8 cellular contexts compared by ENCODE assay signal in genomic region chr15:67542462-67543347, GRCh38. TPM values are rescaled to one million over a fixed set of nuclear protein-coding genes. Genes with fewer than 3 reads are reported as not detected.
DNase-seq lines count a peak whose midpoint lies in the region; ATAC-seq and FAIRE-seq lines count a peak whose summit lies in the region.

Gene MAP2K5 (plus strand): TSS chr15:67542703. CDS start chr15:67543336, 633 bp downstream.

- H3K36me3 ChIP-seq in HUES48 (ENCODE audit: control insufficient read depth, insufficient read depth, low read length): 0 out of 2 replicates have a peak, but pooled peaks cover 11% of the 10 kb centered on the region
- peaks cover 0 to 5% (median 0%) of the 10 kb centered on the region in 3 experiments for H3K36me3 ChIP-seq in naive thymus-derived CD4-positive, alpha-beta T cell (ENCODE audit: control insufficient read depth in 2 of 3, insufficient read depth in 3 of 3, low read length in 3 of 3)

- peak within 1 kb of the TSS; percentile 92 to 98 (median 98) for H3K4me3 Mint-ChIP-seq in naive thymus-derived CD4-positive, alpha-beta T cell
- peak within 1 kb of the TSS; percentile 87 for H3K4me3 Mint-ChIP-seq in stimulated activated effector memory CD8-positive, alpha-beta T cell treated with anti-CD3 and anti-CD28 coated beads, Interleukin-12 subunit alpha, Interleukin-12 subunit beta, amount 100 ng/mL, for 72 hours

- peak within 1 kb of the TSS; percentile 89 for H3K4me3 ChIP-seq in HUES48 (ENCODE audit: low read depth, low read length)
- H3K4me3 ChIP-seq in naive thymus-derived CD4-positive, alpha-beta T cell (ENCODE audit: low read length): peak within 1 kb of the TSS; percentile 90

- H3K27me3 ChIP-seq in HUES48 (ENCODE audit: control insufficient read depth, insufficient read depth, low read length): no peaks in the 10 kb centered on the region
- no peaks in the 10 kb centered on the region for H3K27me3 ChIP-seq in naive thymus-derived CD4-positive, alpha-beta T cell (ENCODE audit: control insufficient read depth in 2 of 2, insufficient read depth in 2 of 2, low read length in 2 of 2)

- intact Hi-C loops in naive thymus-derived CD4-positive, alpha-beta T cell (cut with micrococcal nuclease): loop anchor here (1.0 to 10.0 kb wide), 11 partner anchors 21 to 1620 kb away; partner anchors contain the start of genes FEM1B (in 2 of the 2), RNU6-1 (in 2 of the 2), AAGAB (in 1 of the 2) and C15orf61 (in 1 of the 2)

- H3K36me3 Mint-ChIP-seq in naive thymus-derived CD4-positive, alpha-beta T cell: peaks cover 0 to 15% (median 4%) of the 10 kb centered on the region in 5 donors
- H3K36me3 Mint-ChIP-seq in stimulated activated effector memory CD8-positive, alpha-beta T cell treated with anti-CD3 and anti-CD28 coated beads, Interleukin-12 subunit alpha, Interleukin-12 subunit beta, amount 100 ng/mL, for 72 hours: peaks cover 20% of the 10 kb centered on the region

- no peaks in the 10 kb centered on the region for H3K27me3 Mint-ChIP-seq in naive thymus-derived CD4-positive, alpha-beta T cell

- CTCF ChIA-PET in naive thymus-derived CD4-positive, alpha-beta T cell (lab: Charles Lee): interaction anchor here (0.6 to 0.9 kb wide), 3 partner anchors 22 to 404 kb away, joined by 3 read pairs; no protein-coding TSS in a partner anchor

- no peaks in the 10 kb centered on the region for H3K9me3 Mint-ChIP-seq in naive thymus-derived CD4-positive, alpha-beta T cell
- no peaks in the 10 kb centered on the region for H3K9me3 Mint-ChIP-seq in stimulated activated effector memory CD8-positive, alpha-beta T cell treated with anti-CD3 and anti-CD28 coated beads, Interleukin-12 subunit alpha, Interleukin-12 subunit beta, amount 100 ng/mL, for 72 hours

- H3K4me1 Mint-ChIP-seq in naive thymus-derived CD4-positive, alpha-beta T cell: peaks cover 20 to 69% (median 56%) of the 10 kb centered on the region in 7 donors
- peaks cover 52% of the 10 kb centered on the region for H3K4me1 Mint-ChIP-seq in stimulated activated effector memory CD8-positive, alpha-beta T cell treated with anti-CD3 and anti-CD28 coated beads, Interleukin-12 subunit alpha, Interleukin-12 subunit beta, amount 100 ng/mL, for 72 hours

- ATAC-seq in naive thymus-derived CD4-positive, alpha-beta T cell: peak; percentile 89
- ATAC-seq in stimulated activated effector memory CD8-positive, alpha-beta T cell treated with anti-CD3 and anti-CD28 coated beads, Interleukin-12 subunit alpha, Interleukin-12 subunit beta, amount 100 ng/mL, for 72 hours: peak; percentile 69

- no peak for FAIRE-seq in RCC 7860 (lab: Jason Lieb, UNC)

- DNase-seq in SIG-M5 treated with dmso at 0.1 percent for 504 hours (lab: John Stamatoyannopoulos, UW; ENCODE audit: unreplicated experiment) (peak; percentile 59), SIG-M5 (lab: John Stamatoyannopoulos, UW) (no peak), RCC 7860 (ENCODE audit: low spot score) (peak; percentile 39), activated T-helper 1 cell treated with Interleukin-2 at 50 U/mL for 16 hours (ENCODE audit: low read depth) (peak; percentile 77), fibroblast of gingiva (ENCODE audit: low read depth) (peak; percentile 71)
- peak; percentile 75 to 87 (median 78) for DNase-seq in naive thymus-derived CD4-positive, alpha-beta T cell
- DNase-seq in stimulated activated effector memory CD8-positive, alpha-beta T cell treated with anti-CD3 and anti-CD28 coated beads, Interleukin-12 subunit alpha, Interleukin-12 subunit beta, amount 100 ng/mL, for 72 hours (ENCODE audit: low spot score in 2 of 2): peak; percentile 67 to 82

- H3K27ac Mint-ChIP-seq in naive thymus-derived CD4-positive, alpha-beta T cell: peak within 1 kb of the TSS; percentile 97 to 100 (median 99)
- H3K27ac Mint-ChIP-seq in stimulated activated effector memory CD8-positive, alpha-beta T cell treated with anti-CD3 and anti-CD28 coated beads, Interleukin-12 subunit alpha, Interleukin-12 subunit beta, amount 100 ng/mL, for 72 hours: peak within 1 kb of the TSS; percentile 89

- H3K9ac ChIP-seq in HUES48 (ENCODE audit: low read depth, low read length): peak within 1 kb of the TSS; percentile 62

- POLR2A ChIA-PET in naive thymus-derived CD4-positive, alpha-beta T cell (lab: Charles Lee): interaction anchor here (0.7 to 5.2 kb wide), 10 partner anchors 9 to 735 kb away, joined by 3 to 43 read pairs (median 6); partner anchors contain the start of genes C15orf61, FEM1B, PIAS1 and RNU6-1

- H3K27ac ChIP-seq in HUES48 (ENCODE audit: low read depth, low read length): peak within 1 kb of the TSS; percentile 44
- peak within 1 kb of the TSS; percentile 78 for H3K27ac ChIP-seq in naive thymus-derived CD4-positive, alpha-beta T cell (ENCODE audit: low read depth, low read length)

- H3K4me1 ChIP-seq in HUES48 (ENCODE audit: control insufficient read depth, insufficient read depth, low read length): 0 out of 2 replicates have a peak, but pooled peaks cover 4% of the 10 kb centered on the region
- peaks cover 7 to 22% of the 10 kb centered on the region in 2 donors for H3K4me1 ChIP-seq in naive thymus-derived CD4-positive, alpha-beta T cell (ENCODE audit: control insufficient read depth in 2 of 2, insufficient read depth in 2 of 2, low read length in 2 of 2)

- no peaks in the 10 kb centered on the region for H3K9me3 ChIP-seq in HUES48 (ENCODE audit: control insufficient read depth, insufficient read depth, low read length)
- no peaks in the 10 kb centered on the region for H3K9me3 ChIP-seq in naive thymus-derived CD4-positive, alpha-beta T cell (ENCODE audit: control insufficient read depth in 2 of 3, low read length in 3 of 3)

RNA-seq across cellular contexts. Expression of gene MAP2K5, which starts in this region (rescaled TPM):
- total RNA-seq in naive thymus-derived CD4-positive, alpha-beta T cell: 10 to 100 TPM; 23.4 to 43.4 (median 35.7) TPM
- 10 to 100 TPM; 22.7 to 25.0 TPM for polyA plus RNA-seq in naive thymus-derived CD4-positive, alpha-beta T cell
